ENCODE assay signal across 12 cellular contexts in genomic region chr3:179671709-179672337, GRCh38. TPM values are rescaled to one million over a fixed set of nuclear protein-coding genes. Genes with fewer than 3 reads are reported as not detected.
DNase-seq lines count a peak whose midpoint lies in the region; ATAC-seq and TF ChIP-seq lines count a peak whose summit lies in the region.
"Had no signal": no experiment of that assay in that cellular context is flagged by ENCODE, and none has a peak within 500 bp of the region (broad histone marks: within the 10 kb centered on the region; RNA-seq: fewer than 3 reads in every experiment).

No MANE protein-coding gene starts in this region.

- H3K79me2 ChIP-seq in fibroblast of lung (ENCODE audit: control insufficient read depth, insufficient read depth, low read length) (peaks cover 56% of the 10 kb centered on the region), mesendoderm (ENCODE audit: control insufficient read depth, insufficient read depth, low read length) (peaks cover 27% of the 10 kb centered on the region)

- H4K8ac ChIP-seq in mesendoderm (ENCODE audit: low read depth, low read length): no peak overlapping the region

- ATAC-seq in Panc1 (0 out of 2 replicates have a peak, but pooled peaks have one; percentile 29), GM19467 (IDR thresholded peaks at IDR 0.05; ENCODE audit: unreplicated experiment) (no peak), HG03097 (IDR thresholded peaks at IDR 0.05; ENCODE audit: low FRiP score, unreplicated experiment) (no peak)

- BruUV-seq in Panc1 (replicated peaks; lab: Mats Ljungman, UMichigan): no TSS peak

- no CpG with 5 or more reads among the region's 15 CpGs for WGBS in mesendoderm (ENCODE audit: extremely low coverage, insufficient coverage, low lambda C conversion rate)

- H2AK5ac ChIP-seq in mesendoderm (ENCODE audit: low read length): no peak overlapping the region

- peaks cover 22% of the 10 kb centered on the region for H3K79me1 ChIP-seq in mesendoderm (ENCODE audit: low read length)

- no peaks in the 10 kb centered on the region for H4K20me1 ChIP-seq in fibroblast of lung (ENCODE audit: control insufficient read depth, extremely low read depth, insufficient read depth, low read length)

- DNase-seq in A172 (ENCODE audit: low spot score): peak; percentile 25
- no peak for DNase-seq in Panc1 (ENCODE audit: low read depth, low spot score)
- peak; percentile 32 to 56 for DNase-seq in fibroblast of lung (ENCODE audit: low read depth in 2 of 2)
- peak; percentile 29 for DNase-seq in mesendoderm
- DNase-seq in NCI-H1930 (lab: John Stamatoyannopoulos, UW): no peak
- DNase-seq in activated CD4-positive, CD25-positive, alpha-beta regulatory T cell treated with anti-CD3 and anti-CD28 coated beads, Interleukin-2, amount 50 U/mL, for 72 hours: no peak
- DNase-seq: ACHN; CD8-positive, alpha-beta memory T cell; retina had no signal

- intact Hi-C loops in Panc1 (cut with micrococcal nuclease; ENCODE audit: unreplicated experiment): no loop called here

- no peak overlapping the region for H2BK5ac ChIP-seq in mesendoderm (ENCODE audit: low read length)

- CTCF ChIA-PET in Panc1 (lab: Charles Lee): no interaction called here

- H3K9me3 ChIP-seq in Panc1 (ENCODE audit: control insufficient read depth, insufficient read depth, low read depth, low read length): no peaks in the 10 kb centered on the region
- H3K9me3 ChIP-seq in fibroblast of lung (ENCODE audit: control insufficient read depth, insufficient read depth, low read depth, low read length): no peaks in the 10 kb centered on the region
- H3K9me3 ChIP-seq: esophagus muscularis mucosa had no signal

- H3K4me1 ChIP-seq in Panc1 (ENCODE audit: control insufficient read depth, insufficient read depth, low read length) (0 out of 2 replicates have a peak, but pooled peaks cover 3% of the 10 kb centered on the region), fibroblast of lung (ENCODE audit: control insufficient read depth, extremely low read depth, insufficient read depth, low read length) (no peaks in the 10 kb centered on the region), mesendoderm (ENCODE audit: control insufficient read depth, low read depth, low read length) (peaks cover under 1% of the 10 kb centered on the region)

- H2AFZ ChIP-seq in fibroblast of lung (ENCODE audit: low read length): no peak overlapping the region

- POLR2A ChIA-PET in Panc1 (lab: Charles Lee): no interaction called here

- no peak overlapping the region for H3K4ac ChIP-seq in mesendoderm (ENCODE audit: low read depth, low read length)

- in situ Hi-C loops in Panc1 (cut with HindIII; ENCODE audit: low pct_unique_long_range_greater_than_20kb, low sequenced_read_pairs): no loop called here

- no peak overlapping the region for H2BK120ac ChIP-seq in mesendoderm (ENCODE audit: low read depth, low read length)

- no peak overlapping the region for H3K18ac ChIP-seq in mesendoderm (ENCODE audit: low read length)

- H3K4me2 ChIP-seq in fibroblast of lung (ENCODE audit: extremely low read depth, insufficient read depth, low read length) (peak overlapping the region; percentile 23), mesendoderm (ENCODE audit: low read length) (no peak overlapping the region)

- H3K36me3 ChIP-seq in Panc1 (ENCODE audit: control insufficient read depth, insufficient read depth, low read length) (no peaks in the 10 kb centered on the region), fibroblast of lung (ENCODE audit: control insufficient read depth, insufficient read depth, low read length) (no peaks in the 10 kb centered on the region), mesendoderm (ENCODE audit: control insufficient read depth, insufficient read depth, low read length) (no peaks in the 10 kb centered on the region)
- H3K36me3 ChIP-seq: esophagus muscularis mucosa had no signal

- H3K56ac ChIP-seq in mesendoderm (ENCODE audit: low read length): no peak overlapping the region

- H2BK15ac ChIP-seq in mesendoderm (replicated peaks; ENCODE audit: low read depth): no peak overlapping the region

- H3K27ac ChIP-seq in Panc1 (ENCODE audit: low read length) (no peak overlapping the region; the same call in 1 of the 2 replicates), fibroblast of lung (ENCODE audit: insufficient read depth, low read length) (peak overlapping the region; percentile 18), mesendoderm (ENCODE audit: low read depth, low read length) (no peak overlapping the region)
- H3K27ac ChIP-seq: esophagus muscularis mucosa had no signal

- H3K9ac ChIP-seq in fibroblast of lung (ENCODE audit: insufficient read depth, low read length) (no peak overlapping the region), mesendoderm (ENCODE audit: low read length) (no peak overlapping the region)

- no peak for TF ChIP-seq CTCF in Panc1 (IDR thresholded peaks at IDR 0.05)
- TF ChIP-seq CTCF in fibroblast of lung (conservative IDR thresholded peaks at IDR 0.05 in 1 of 2, IDR thresholded peaks at IDR 0.05 in 1 of 2; ENCODE audit: low read depth in 1 of 2, low read length in 2 of 2): no peak

- no peaks in the 10 kb centered on the region for H3K27me3 ChIP-seq in Panc1 (ENCODE audit: control insufficient read depth, insufficient read depth, low read length)
- no peaks in the 10 kb centered on the region for H3K27me3 ChIP-seq in fibroblast of lung (ENCODE audit: control insufficient read depth, insufficient read depth, low read length)
- H3K27me3 ChIP-seq in mesendoderm (ENCODE audit: insufficient read depth, low read length, poor library complexity): no peaks in the 10 kb centered on the region
- H3K27me3 ChIP-seq: esophagus muscularis mucosa had no signal

- no peak overlapping the region for H3K4me3 ChIP-seq in Panc1 (ENCODE audit: low read depth in 2 of 2, low read length in 2 of 2)
- H3K4me3 ChIP-seq in fibroblast of lung (replicated peaks in 1 of 4; ENCODE audit: control extremely low read depth in 1 of 4, insufficient read depth in 1 of 4, low read depth in 3 of 4, low read length in 4 of 4): no peak overlapping the region
- no peak overlapping the region for H3K4me3 ChIP-seq in mesendoderm (ENCODE audit: low read length)
- H3K4me3 ChIP-seq: esophagus muscularis mucosa had no signal

- no peak overlapping the region for H4K5ac ChIP-seq in mesendoderm (ENCODE audit: low read length)

- no peak overlapping the region for H3K23ac ChIP-seq in mesendoderm (ENCODE audit: low read length)

RNA-seq across cellular contexts. Expression of gene USP13, which starts 19.0 kb away (rescaled TPM):
- total RNA-seq in A172 (2014; rRNA removed; shearing (Covaris generic)): 13.8 and 16.9 TPM in 2 replicates
- 27.8 TPM for total RNA-seq in Panc1 (2021; ENCODE audit: unreplicated experiment)
- 15.4 TPM for polyA plus RNA-seq in Panc1 (2012; ENCODE audit: insufficient read length)
- 8.7 and 11.7 TPM in 2 replicates for total RNA-seq in fibroblast of lung
- 15.7 and 21.7 TPM in 2 replicates for polyA plus RNA-seq in fibroblast of lung
- 12.6 and 13.8 TPM in 2 replicates for polyA plus RNA-seq in fibroblast of lung (2012)
- polyA minus RNA-seq in fibroblast of lung (ENCODE audit: low replicate concordance): 16.9 and 23.3 TPM in 2 replicates
- polyA plus RNA-seq in mesendoderm (2013, experiment 1 of 2): 11.5 TPM
- polyA plus RNA-seq in mesendoderm (2013, experiment 2 of 2): 11.9 TPM

Comparison
In these comparisons a context has a peak if more than half of its experiments do, and no peak if none do; other contexts are left out.
1. DNase-seq: peak in A172 (single experiment), fibroblast of lung (2 of 2) and mesendoderm (single experiment); none in Panc1 (single experiment), NCI-H1930 (0 of 2) and activated CD4-positive, CD25-positive, alpha-beta regulatory T cell treated with anti-CD3 and anti-CD28 coated beads, Interleukin-2, amount 50 U/mL, for 72 hours (single experiment).